In genomic region chr10:4807803-4808507, GRCh38 we compare ENCODE assay signal across 9 cellular contexts. TPM values are rescaled to one million over a fixed set of nuclear protein-coding genes. Genes with fewer than 3 reads are reported as not detected.
DNase-seq lines count a peak whose midpoint lies in the region; ATAC-seq, FAIRE-seq and TF ChIP-seq lines count a peak whose summit lies in the region.
"Had no signal": no experiment of that assay in that cellular context is flagged by ENCODE, and none has a peak within 500 bp of the region (broad histone marks: within the 10 kb centered on the region; RNA-seq: fewer than 3 reads in every experiment).

No MANE protein-coding gene starts in this region.

- dilution Hi-C loops in keratinocyte (cut with MboI; ENCODE audit: extremely low pct_ligation_motif_present, low sequenced_read_pairs), result no loop called here

- ATAC-seq in omental fat pad (ENCODE audit: low FRiP score) (no peak), HG03280 (IDR thresholded peaks at IDR 0.05; ENCODE audit: unreplicated experiment) (no peak)

- no peaks in the 10 kb centered on the region for H3K9me3 ChIP-seq in keratinocyte (ENCODE audit: control insufficient read depth, low read depth, low read length)

- no peaks in the 10 kb centered on the region for H3K9me1 ChIP-seq in keratinocyte (ENCODE audit: control insufficient read depth, extremely low read depth, insufficient read depth, low read length)

- no peaks in the 10 kb centered on the region for H3K36me3 ChIP-seq in keratinocyte (ENCODE audit: control insufficient read depth in 2 of 2, extremely low read depth in 1 of 2, insufficient read depth in 2 of 2, low read length in 2 of 2)

- H3K36me3 Mint-ChIP-seq in activated T-cell treated with anti-CD3 and anti-CD28 coated beads, Interleukin-2, amount 50 U/mL, for 24 hours (ENCODE audit: low read depth), result no peaks in the 10 kb centered on the region

- peak; percentile 62 for FAIRE-seq in G401.6 (lab: Jason Lieb, UNC)
- peak; percentile 60 for FAIRE-seq in keratinocyte (lab: Jason Lieb, UNC)

- peaks cover 19% of the 10 kb centered on the region for H3K4me1 ChIP-seq in keratinocyte (ENCODE audit: control insufficient read depth, extremely low read depth, insufficient read depth, low read length)

- peaks cover 19% of the 10 kb centered on the region for H3K27me3 Mint-ChIP-seq in activated T-cell treated with anti-CD3 and anti-CD28 coated beads, Interleukin-2, amount 50 U/mL, for 24 hours

- no peaks in the 10 kb centered on the region for H3K4me1 Mint-ChIP-seq in activated T-cell treated with anti-CD3 and anti-CD28 coated beads, Interleukin-2, amount 50 U/mL, for 24 hours (ENCODE audit: low read depth)

- TF ChIP-seq CTCF in RWPE1 (conservative IDR thresholded peaks at IDR 0.05; ENCODE audit: low read depth) (no peak), keratinocyte (optimal IDR thresholded peaks at IDR 0.05 in 1 of 3, IDR thresholded peaks at IDR 0.05 in 1 of 3, conservative IDR thresholded peaks at IDR 0.05 in 1 of 3; ENCODE audit: extremely low read depth in 1 of 3, insufficient read depth in 2 of 3, low read length in 3 of 3) (no peak), omental fat pad (IDR thresholded peaks at IDR 0.05) (no peak)

- H3K27ac Mint-ChIP-seq in activated T-cell treated with anti-CD3 and anti-CD28 coated beads, Interleukin-2, amount 50 U/mL, for 24 hours, result no peak overlapping the region
- H3K27ac Mint-ChIP-seq: dendritic cell treated with granulocyte-macrophage colony-stimulating factor and Interleukin-4, amounts not matched to agents 40 ng/mL and 50 ng/mL, for 4 days had no signal

- POLR2A ChIA-PET in RWPE1 (lab: Yijun Ruan, JAX; ENCODE audit: low non-redundant PET), result no interaction called here

- H3K27me3 ChIP-seq in keratinocyte (ENCODE audit: control insufficient read depth, extremely low read depth, insufficient read depth, low read length), result no peaks in the 10 kb centered on the region

- no peaks in the 10 kb centered on the region for H4K20me1 ChIP-seq in keratinocyte (ENCODE audit: control insufficient read depth, extremely low read depth, insufficient read depth, low read length)

- CTCF ChIA-PET in RWPE1 (lab: Yijun Ruan, JAX), result interaction anchor here (0.7 kb wide), 1 partner anchor 593 kb away, joined by 3 read pairs; no protein-coding TSS in a partner anchor

- H3K4me3 ChIP-seq in keratinocyte (ENCODE audit: control insufficient read depth in 2 of 3, extremely low read depth in 1 of 3, insufficient read depth in 2 of 3, low read depth in 1 of 3, low read length in 3 of 3), result no peak overlapping the region

- peak overlapping the region; percentile 43 for H3K4me2 ChIP-seq in keratinocyte (ENCODE audit: control insufficient read depth, extremely low read depth, insufficient read depth, low read depth, low read length)

- H3K27ac ChIP-seq in RWPE1 (peak overlapping the region; percentile 49), keratinocyte (ENCODE audit: control insufficient read depth, insufficient read depth, low read length) (peak overlapping the region; percentile 40)

- no peaks in the 10 kb centered on the region for H3K9me3 Mint-ChIP-seq in activated T-cell treated with anti-CD3 and anti-CD28 coated beads, Interleukin-2, amount 50 U/mL, for 24 hours
- H3K9me3 Mint-ChIP-seq: dendritic cell treated with granulocyte-macrophage colony-stimulating factor and Interleukin-4, amounts not matched to agents 40 ng/mL and 50 ng/mL, for 4 days had no signal

- H3K4me3 Mint-ChIP-seq in activated T-cell treated with anti-CD3 and anti-CD28 coated beads, Interleukin-2, amount 50 U/mL, for 24 hours, result no peak overlapping the region
- H3K4me3 Mint-ChIP-seq: dendritic cell treated with granulocyte-macrophage colony-stimulating factor and Interleukin-4, amounts not matched to agents 40 ng/mL and 50 ng/mL, for 4 days had no signal

- H3K9ac ChIP-seq in keratinocyte (ENCODE audit: control insufficient read depth, extremely low read depth, insufficient read depth, low read length), result no peak overlapping the region

- no peaks in the 10 kb centered on the region for H3K79me2 ChIP-seq in keratinocyte (ENCODE audit: control insufficient read depth, insufficient read depth, low read length)

- DNase-seq in HCEC 1CT, result peak; percentile 95
- peak; percentile 69 for DNase-seq in RWPE1 (ENCODE audit: low spot score)
- DNase-seq in keratinocyte (ENCODE audit: low read depth, low spot score), result no peak
- DNase-seq in omental fat pad (ENCODE audit: low spot score), result no peak
- no peak for DNase-seq in activated T-cell treated with anti-CD3 and anti-CD28 coated beads, Interleukin-2, amount 50 U/mL, for 24 hours
- no peak for DNase-seq in NCI-H526 (lab: John Stamatoyannopoulos, UW)

- no peak overlapping the region for H2AFZ ChIP-seq in keratinocyte (ENCODE audit: control insufficient read depth, low read length)

RNA-seq across cellular contexts. Expression of gene AKR1E2, which starts 18.1 kb away (rescaled TPM):
- polyA plus RNA-seq in keratinocyte, result 1.0 to 1.9 TPM (median 1.9 TPM) in 3 replicates
- polyA plus RNA-seq in keratinocyte (2011; ENCODE audit: low read depth), result not detected
- polyA plus RNA-seq in keratinocyte (2011; cell fraction: cytosol; rRNA removed), result 0.79 and 1.1 TPM in 2 replicates
- 1.6 and 3.9 TPM in 2 replicates for polyA plus RNA-seq in keratinocyte (2011; cell fraction: nucleus; rRNA removed)
- 0.42 and 1.0 TPM in 2 replicates for polyA plus RNA-seq in keratinocyte (2012; ENCODE audit: low replicate concordance)
- polyA minus RNA-seq in keratinocyte, result 2.2 to 3.6 TPM (median 3.5 TPM) in 3 replicates
- not detected for polyA minus RNA-seq in keratinocyte (2011; cell fraction: cytosol; rRNA and poly(A)+ RNA removed)
- polyA minus RNA-seq in keratinocyte (2011; cell fraction: nucleus; rRNA and poly(A)+ RNA removed), result 1.5 and 2.3 TPM in 2 replicates
- total RNA-seq in omental fat pad, result 10 to 100 TPM in 1 of 4 donors, 1 to 10 TPM in 3; 7.2 to 26.8 (median 8.9) TPM

Comparison
In these comparisons a context has a peak if more than half of its experiments do, and no peak if none do; other contexts are left out.
1. DNase-seq: peak in HCEC 1CT (single experiment) and RWPE1 (single experiment); none in keratinocyte (single experiment), omental fat pad (single experiment), activated T-cell treated with anti-CD3 and anti-CD28 coated beads, Interleukin-2, amount 50 U/mL, for 24 hours (single experiment) and NCI-H526 (0 of 2).